9 cellular contexts compared by ENCODE assay signal in genomic region chr2:9424447-9425164, GRCh38. TPM values are rescaled to one million over a fixed set of nuclear protein-coding genes. Genes with fewer than 3 reads are reported as not detected.
A peak's percentile ranks its signal among the peaks of the same experiment; 100 is the strongest.
DNase-seq lines count a peak whose midpoint lies in the region; ATAC-seq and TF ChIP-seq lines count a peak whose summit lies in the region.
"Had no signal": no experiment of that assay in that cellular context is flagged by ENCODE, and none has a peak within 500 bp of the region (broad histone marks: within the 10 kb centered on the region; RNA-seq: fewer than 3 reads in every experiment).

No MANE protein-coding gene starts in this region.

- H2AFZ ChIP-seq in fibroblast of lung (ENCODE audit: low read length), result no peak overlapping the region

- H3K4me2 ChIP-seq in fibroblast of lung (ENCODE audit: extremely low read depth, insufficient read depth, low read length), result peak overlapping the region; percentile 97

- DNase-seq in GM12865 (ENCODE audit: low read depth) (peak; percentile 29), NCI-H748 treated with DMSO at 0.1 percent for 48 hours (lab: John Stamatoyannopoulos, UW) (peak; percentile 82), fibroblast of lung (ENCODE audit: low read depth in 2 of 2) (no peak), skeletal muscle cell (ENCODE audit: low read depth) (no peak)
- no peak for DNase-seq in activated T-cell treated with anti-CD3 and anti-CD28 coated beads, Interleukin-2, amount 50 U/mL, for 24 hours
- DNase-seq: posterior cingulate gyrus had no signal

- peak overlapping the region; percentile 81 for H3K9ac ChIP-seq in fibroblast of lung (ENCODE audit: insufficient read depth, low read length)

- no peaks in the 10 kb centered on the region for H3K27me3 Mint-ChIP-seq in activated T-cell treated with anti-CD3 and anti-CD28 coated beads, Interleukin-2, amount 50 U/mL, for 24 hours

- H3K27ac Mint-ChIP-seq in activated T-cell treated with anti-CD3 and anti-CD28 coated beads, Interleukin-2, amount 50 U/mL, for 24 hours, result no peak overlapping the region

- ATAC-seq in HG03175 (IDR thresholded peaks at IDR 0.05; ENCODE audit: unreplicated experiment), result no peak
- ATAC-seq in GM19328 (IDR thresholded peaks at IDR 0.05; ENCODE audit: unreplicated experiment), result no peak
- ATAC-seq in HG03460 (IDR thresholded peaks at IDR 0.05; ENCODE audit: unreplicated experiment), result no peak

- H3K79me2 ChIP-seq in fibroblast of lung (ENCODE audit: control insufficient read depth, insufficient read depth, low read length), result peaks cover 52% of the 10 kb centered on the region

- H4K20me1 ChIP-seq in fibroblast of lung (ENCODE audit: control insufficient read depth, extremely low read depth, insufficient read depth, low read length), result no peaks in the 10 kb centered on the region

- H3K4me3 ChIP-seq in GM12865 (ENCODE audit: low read depth, low read length) (peak overlapping the region; percentile 95), fibroblast of lung (replicated peaks in 1 of 4; ENCODE audit: control extremely low read depth in 1 of 4, insufficient read depth in 1 of 4, low read depth in 3 of 4, low read length in 4 of 4) (peak overlapping the region; percentile 67 to 95 (median 78)), skeletal muscle cell (ENCODE audit: low read depth, low read length) (peak overlapping the region; percentile 83)

- H3K4me3 Mint-ChIP-seq in activated T-cell treated with anti-CD3 and anti-CD28 coated beads, Interleukin-2, amount 50 U/mL, for 24 hours, result no peak overlapping the region

- H3K36me3 Mint-ChIP-seq in activated T-cell treated with anti-CD3 and anti-CD28 coated beads, Interleukin-2, amount 50 U/mL, for 24 hours (ENCODE audit: low read depth), result peaks cover 37% of the 10 kb centered on the region

- peaks cover 5% of the 10 kb centered on the region for H3K4me1 ChIP-seq in fibroblast of lung (ENCODE audit: control insufficient read depth, extremely low read depth, insufficient read depth, low read length)

- H3K4me1 Mint-ChIP-seq in activated T-cell treated with anti-CD3 and anti-CD28 coated beads, Interleukin-2, amount 50 U/mL, for 24 hours (ENCODE audit: low read depth), result peaks cover 35% of the 10 kb centered on the region

- no peaks in the 10 kb centered on the region for H3K9me3 Mint-ChIP-seq in activated T-cell treated with anti-CD3 and anti-CD28 coated beads, Interleukin-2, amount 50 U/mL, for 24 hours

- no peak for TF ChIP-seq CTCF in GM12865 (IDR thresholded peaks at IDR 0.05; ENCODE audit: insufficient read depth, low read depth, low read length, missing control alignments)
- TF ChIP-seq CTCF in fibroblast of lung (conservative IDR thresholded peaks at IDR 0.05 in 1 of 2, IDR thresholded peaks at IDR 0.05 in 1 of 2; ENCODE audit: low read depth in 1 of 2, low read length in 2 of 2), result no peak

- no peaks in the 10 kb centered on the region for H3K36me3 ChIP-seq in fibroblast of lung (ENCODE audit: control insufficient read depth, insufficient read depth, low read length)

- H3K27ac ChIP-seq in fibroblast of lung (ENCODE audit: insufficient read depth, low read length), result peak overlapping the region; percentile 84

- no peaks in the 10 kb centered on the region for H3K9me3 ChIP-seq in fibroblast of lung (ENCODE audit: control insufficient read depth, insufficient read depth, low read depth, low read length)

- H3K27me3 ChIP-seq in fibroblast of lung (ENCODE audit: control insufficient read depth, insufficient read depth, low read length), result no peaks in the 10 kb centered on the region

RNA-seq across cellular contexts. Expression of gene CPSF3, which starts 1.2 kb away (rescaled TPM):
- total RNA-seq in fibroblast of lung, result 46.2 and 53.0 TPM in 2 replicates
- polyA plus RNA-seq in fibroblast of lung, result 48.6 and 54.1 TPM in 2 replicates
- polyA plus RNA-seq in fibroblast of lung (2012), result 38.9 and 49.5 TPM in 2 replicates
- polyA minus RNA-seq in fibroblast of lung (ENCODE audit: low replicate concordance), result 10.1 and 21.8 TPM in 2 replicates

RNA-seq across cellular contexts. Expression of gene ITGB1BP1, which starts 1.3 kb away (rescaled TPM):
- total RNA-seq in fibroblast of lung, result 44.4 and 44.6 TPM in 2 replicates
- 107 and 131 TPM in 2 replicates for polyA plus RNA-seq in fibroblast of lung
- 211 and 219 TPM in 2 replicates for polyA plus RNA-seq in fibroblast of lung (2012)
- 20.5 and 24.2 TPM in 2 replicates for polyA minus RNA-seq in fibroblast of lung (ENCODE audit: low replicate concordance)

RNA-seq across cellular contexts. Expression of gene IAH1, which starts 49.7 kb away (rescaled TPM):
- total RNA-seq in fibroblast of lung, result 84.7 and 92.5 TPM in 2 replicates
- polyA plus RNA-seq in fibroblast of lung, result 119 and 127 TPM in 2 replicates
- polyA plus RNA-seq in fibroblast of lung (2012), result 105 and 106 TPM in 2 replicates
- polyA minus RNA-seq in fibroblast of lung (ENCODE audit: low replicate concordance), result 48.0 and 52.6 TPM in 2 replicates

Comparison
In these comparisons a context has a peak if more than half of its experiments do, and no peak if none do; other contexts are left out.
1. DNase-seq: peak in GM12865 (single experiment) and NCI-H748 treated with DMSO at 0.1 percent for 48 hours (single experiment); none in fibroblast of lung (0 of 2), skeletal muscle cell (single experiment) and activated T-cell treated with anti-CD3 and anti-CD28 coated beads, Interleukin-2, amount 50 U/mL, for 24 hours (single experiment).
2. Peak in every context shown above with its lines, with median percentiles within 50 percentile points of each other: H3K4me3 ChIP-seq.